15 cellular contexts compared by ENCODE assay signal in the genomic region with DNA sequence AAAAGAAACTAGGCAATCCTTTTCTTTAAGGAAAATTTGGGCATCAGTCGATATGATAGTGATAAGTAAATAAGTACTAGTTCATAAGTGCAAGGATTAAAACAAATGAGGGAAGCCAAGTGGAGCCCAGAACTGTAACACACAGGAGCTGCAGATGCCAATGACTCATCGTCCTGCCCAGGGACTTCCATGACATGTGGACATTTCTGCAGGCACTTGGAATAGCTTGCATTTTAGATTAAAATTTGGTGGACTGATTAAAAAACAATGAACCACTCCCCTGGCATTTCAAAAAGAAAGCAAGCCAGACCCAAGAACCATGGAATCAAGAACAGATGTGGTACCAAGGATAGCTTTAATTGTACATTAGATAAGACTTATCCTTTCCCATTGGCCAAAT. TPM values are rescaled to one million over a fixed set of nuclear protein-coding genes. Genes with fewer than 3 reads are reported as not detected.
DNase-seq lines count a peak whose midpoint lies in the region; ATAC-seq and TF ChIP-seq lines count a peak whose summit lies in the region.
"Had no signal": no experiment of that assay in that cellular context is flagged by ENCODE, and none has a peak within 500 bp of the region (broad histone marks: within the 10 kb centered on the region; RNA-seq: fewer than 3 reads in every experiment).

No MANE protein-coding gene starts in this region.

- H3K9me3 ChIP-seq in BE2C, result no peaks in the 10 kb centered on the region

- H3K27ac Mint-ChIP-seq in activated CD4-positive, alpha-beta T cell treated with anti-CD3 and anti-CD28 coated beads, Interleukin-2, amount 10 ng/mL, durations not matched to agents 7 days and 5 days, result no peak overlapping the region
- H3K27ac Mint-ChIP-seq: activated CD4-positive, alpha-beta T cell treated with anti-CD3 and anti-CD28 coated beads, Interleukin-2, amount 10 ng/mL, durations not matched to agents 24 days and 14 days; activated T-helper 17 cell treated with anti-CD3 and anti-CD28 coated beads, Interleukin-2, amount 50 U/mL, for 72 hours had no signal

- POLR2A ChIA-PET in activated CD4-positive, alpha-beta T cell treated with anti-CD3 and anti-CD28 coated beads, Interleukin-2, amount 10 ng/mL, durations not matched to agents 7 days and 5 days (lab: Charles Lee), result no interaction called here

- H3K36me3 Mint-ChIP-seq in activated CD4-positive, alpha-beta T cell treated with anti-CD3 and anti-CD28 coated beads, Interleukin-2, amount 10 ng/mL, durations not matched to agents 7 days and 5 days (ENCODE audit: low read depth), result no peaks in the 10 kb centered on the region

- no peak for ATAC-seq in HG03196 (IDR thresholded peaks at IDR 0.05; ENCODE audit: unreplicated experiment)
- ATAC-seq: activated T-helper 17 cell treated with anti-CD3 and anti-CD28 coated beads, Interleukin-2, amount 50 U/mL, for 72 hours; left lobe of liver had no signal

- no peaks in the 10 kb centered on the region for H3K9me3 Mint-ChIP-seq in activated CD4-positive, alpha-beta T cell treated with anti-CD3 and anti-CD28 coated beads, Interleukin-2, amount 10 ng/mL, durations not matched to agents 7 days and 5 days
- H3K9me3 Mint-ChIP-seq: activated CD4-positive, alpha-beta T cell treated with anti-CD3 and anti-CD28 coated beads, Interleukin-2, amount 10 ng/mL, durations not matched to agents 24 days and 14 days; activated T-helper 17 cell treated with anti-CD3 and anti-CD28 coated beads, Interleukin-2, amount 50 U/mL, for 72 hours; central memory CD8-positive, alpha-beta T cell had no signal

- H3K27me3 ChIP-seq in BE2C (no peaks in the 10 kb centered on the region), kidney epithelial cell (ENCODE audit: control insufficient read depth, insufficient read depth, low read length) (no peaks in the 10 kb centered on the region)

- TF ChIP-seq CTCF in BE2C (IDR thresholded peaks at IDR 0.05; ENCODE audit: low read depth, low read length) (no peak), kidney epithelial cell (IDR thresholded peaks at IDR 0.05; ENCODE audit: insufficient read depth, low read length, poor library complexity, severe bottlenecking) (no peak)

- H3K4me3 Mint-ChIP-seq in activated CD4-positive, alpha-beta T cell treated with anti-CD3 and anti-CD28 coated beads, Interleukin-2, amount 10 ng/mL, durations not matched to agents 7 days and 5 days, result no peak overlapping the region
- H3K4me3 Mint-ChIP-seq: activated CD4-positive, alpha-beta T cell treated with anti-CD3 and anti-CD28 coated beads, Interleukin-2, amount 10 ng/mL, durations not matched to agents 24 days and 14 days; activated T-helper 17 cell treated with anti-CD3 and anti-CD28 coated beads, Interleukin-2, amount 50 U/mL, for 72 hours; central memory CD8-positive, alpha-beta T cell had no signal

- H3K4me1 ChIP-seq in BE2C, result no peaks in the 10 kb centered on the region; the same call in none of the 2 replicates

- H3K27me3 Mint-ChIP-seq in activated CD4-positive, alpha-beta T cell treated with anti-CD3 and anti-CD28 coated beads, Interleukin-2, amount 10 ng/mL, durations not matched to agents 7 days and 5 days, result no peaks in the 10 kb centered on the region
- H3K27me3 Mint-ChIP-seq: activated CD4-positive, alpha-beta T cell treated with anti-CD3 and anti-CD28 coated beads, Interleukin-2, amount 10 ng/mL, durations not matched to agents 24 days and 14 days; activated T-helper 17 cell treated with anti-CD3 and anti-CD28 coated beads, Interleukin-2, amount 50 U/mL, for 72 hours; central memory CD8-positive, alpha-beta T cell had no signal

- DNase-seq in BE2C (peak; percentile 56), HS-5 (ENCODE audit: low read depth) (peak; percentile 28), astrocyte of the hippocampus (ENCODE audit: low read depth, low spot score) (peak; percentile 63), kidney epithelial cell (ENCODE audit: low read depth) (peak; percentile 9), NCI-H1694 (lab: John Stamatoyannopoulos, UW) (no peak), NCI-H187 treated with DMSO at 0.1 percent for 48 hours (lab: John Stamatoyannopoulos, UW) (no peak)
- no peak for DNase-seq in activated CD4-positive, alpha-beta T cell treated with anti-CD3 and anti-CD28 coated beads, Interleukin-2, amount 10 ng/mL, durations not matched to agents 7 days and 5 days
- DNase-seq: activated CD4-positive, alpha-beta T cell treated with anti-CD3 and anti-CD28 coated beads, Interleukin-2, amount 10 ng/mL, durations not matched to agents 24 days and 14 days; NCI-H146; nucleus accumbens had no signal

- CTCF ChIA-PET in activated CD4-positive, alpha-beta T cell treated with anti-CD3 and anti-CD28 coated beads, Interleukin-2, amount 10 ng/mL, durations not matched to agents 7 days and 5 days (lab: Charles Lee), result no interaction called here

- H3K4me3 ChIP-seq in BE2C (ENCODE audit: low read depth, low read length), result no peak overlapping the region
- no peak overlapping the region for H3K4me3 ChIP-seq in kidney epithelial cell (ENCODE audit: low read depth, low read length)

- H3K4me1 Mint-ChIP-seq in activated CD4-positive, alpha-beta T cell treated with anti-CD3 and anti-CD28 coated beads, Interleukin-2, amount 10 ng/mL, durations not matched to agents 7 days and 5 days, result no peaks in the 10 kb centered on the region
- H3K4me1 Mint-ChIP-seq: activated CD4-positive, alpha-beta T cell treated with anti-CD3 and anti-CD28 coated beads, Interleukin-2, amount 10 ng/mL, durations not matched to agents 24 days and 14 days; central memory CD8-positive, alpha-beta T cell had no signal

- H3K36me3 ChIP-seq in BE2C, result no peaks in the 10 kb centered on the region
- no peaks in the 10 kb centered on the region for H3K36me3 ChIP-seq in kidney epithelial cell (ENCODE audit: control insufficient read depth, insufficient read depth, low read length)

RNA-seq across cellular contexts. Expression of gene SAMD7, which starts 2.9 kb away (rescaled TPM):
- not detected for polyA plus RNA-seq in BE2C (2012; ENCODE audit: insufficient read depth, insufficient read length, low read depth)
- total RNA-seq in kidney epithelial cell, result not detected in 2 replicates
- not detected for total RNA-seq in activated CD4-positive, alpha-beta T cell treated with anti-CD3 and anti-CD28 coated beads, Interleukin-2, amount 10 ng/mL, durations not matched to agents 7 days and 5 days
- total RNA-seq: activated CD4-positive, alpha-beta T cell treated with anti-CD3 and anti-CD28 coated beads, Interleukin-2, amount 10 ng/mL, durations not matched to agents 24 days and 14 days; activated T-helper 17 cell treated with anti-CD3 and anti-CD28 coated beads, Interleukin-2, amount 50 U/mL, for 72 hours; glomerular endothelial cell; left lobe of liver had no signal

RNA-seq across cellular contexts. Expression of gene LRRC31, which starts 44.6 kb away (rescaled TPM):
- polyA plus RNA-seq in BE2C (2012; ENCODE audit: insufficient read depth, insufficient read length, low read depth), result not detected
- not detected in 2 replicates for total RNA-seq in kidney epithelial cell
- not detected for total RNA-seq in activated CD4-positive, alpha-beta T cell treated with anti-CD3 and anti-CD28 coated beads, Interleukin-2, amount 10 ng/mL, durations not matched to agents 7 days and 5 days
- total RNA-seq: activated CD4-positive, alpha-beta T cell treated with anti-CD3 and anti-CD28 coated beads, Interleukin-2, amount 10 ng/mL, durations not matched to agents 24 days and 14 days; activated T-helper 17 cell treated with anti-CD3 and anti-CD28 coated beads, Interleukin-2, amount 50 U/mL, for 72 hours; glomerular endothelial cell had no signal

RNA-seq across cellular contexts. Expression of gene SEC62, which starts 52.3 kb away (rescaled TPM):
- polyA plus RNA-seq in BE2C (2012; ENCODE audit: insufficient read depth, insufficient read length, low read depth), result 119 TPM
- 28.1 and 31.1 TPM in 2 replicates for total RNA-seq in kidney epithelial cell
- 10 to 100 TPM; 61.0 to 63.1 TPM for total RNA-seq in activated CD4-positive, alpha-beta T cell treated with anti-CD3 and anti-CD28 coated beads, Interleukin-2, amount 10 ng/mL, durations not matched to agents 7 days and 5 days

Comparison
In these comparisons a context has a peak if more than half of its experiments do, and no peak if none do; other contexts are left out.
1. DNase-seq: peak in BE2C (single experiment), HS-5 (single experiment), astrocyte of the hippocampus (single experiment) and kidney epithelial cell (single experiment); none in activated CD4-positive, alpha-beta T cell treated with anti-CD3 and anti-CD28 coated beads, Interleukin-2, amount 10 ng/mL, durations not matched to agents 7 days and 5 days (single experiment), NCI-H1694 (single experiment) and NCI-H187 treated with DMSO at 0.1 percent for 48 hours (single experiment).